Comparison of ENCODE assay signal across 1 cellular context in genomic region chr6:139375239-139376053, GRCh38.
TF ChIP-seq lines count a peak whose summit lies in the region.

No MANE protein-coding gene starts in this region.

TF ChIP-seq in HepG2, 621 proteins besides CTCF, POLR2A, EP300 and RAD21 (continued from another document and continues in another):
- TF ChIP-seq ZNF142 (CRISPR knock-in tag; IDR thresholded peaks at IDR 0.05), result peak; percentile 44; the same call in 1 of the 2 replicates
- TF ChIP-seq, protein P1, sequence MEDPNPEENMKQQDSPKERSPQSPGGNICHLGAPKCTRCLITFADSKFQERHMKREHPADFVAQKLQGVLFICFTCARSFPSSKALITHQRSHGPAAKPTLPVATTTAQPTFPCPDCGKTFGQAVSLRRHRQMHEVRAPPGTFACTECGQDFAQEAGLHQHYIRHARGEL (CRISPR knock-in tag; IDR thresholded peaks at IDR 0.05), result peak; percentile 40; the same call in 1 of the 2 replicates
- TF ChIP-seq RARG (CRISPR knock-in tag; IDR thresholded peaks at IDR 0.05; ENCODE audit: low read depth), result no peak
- peak; percentile 77; the same call in 1 of the 2 replicates for TF ChIP-seq ZBED4 (CRISPR knock-in tag; IDR thresholded peaks at IDR 0.05; ENCODE audit: borderline replicate concordance)
- peak; percentile 96 for TF ChIP-seq SMAD3 (CRISPR knock-in tag; IDR thresholded peaks at IDR 0.05)
- no peak for TF ChIP-seq SRSF1 (optimal IDR thresholded peaks at IDR 0.05; ENCODE audit: low read depth, low read length)
- TF ChIP-seq RBM22 (optimal IDR thresholded peaks at IDR 0.05; ENCODE audit: low read length), result no peak
- TF ChIP-seq SP140L (CRISPR knock-in tag; IDR thresholded peaks at IDR 0.05; ENCODE audit: borderline replicate concordance), result peak; percentile 85; the same call in 1 of the 2 replicates
- TF ChIP-seq MEIS2 (CRISPR knock-in tag; IDR thresholded peaks at IDR 0.05), result peak; percentile 83
- no peak for TF ChIP-seq PTBP1 (IDR thresholded peaks at IDR 0.05; ENCODE audit: low read depth, low read length, poor library complexity, severe bottlenecking)
- TF ChIP-seq KAT7 (CRISPR knock-in tag; IDR thresholded peaks at IDR 0.05; ENCODE audit: borderline replicate concordance), result peak; percentile 36; the same call in 1 of the 2 replicates
- TF ChIP-seq BATF2 (CRISPR knock-in tag; IDR thresholded peaks at IDR 0.05), result no peak
- TF ChIP-seq, protein P2, sequence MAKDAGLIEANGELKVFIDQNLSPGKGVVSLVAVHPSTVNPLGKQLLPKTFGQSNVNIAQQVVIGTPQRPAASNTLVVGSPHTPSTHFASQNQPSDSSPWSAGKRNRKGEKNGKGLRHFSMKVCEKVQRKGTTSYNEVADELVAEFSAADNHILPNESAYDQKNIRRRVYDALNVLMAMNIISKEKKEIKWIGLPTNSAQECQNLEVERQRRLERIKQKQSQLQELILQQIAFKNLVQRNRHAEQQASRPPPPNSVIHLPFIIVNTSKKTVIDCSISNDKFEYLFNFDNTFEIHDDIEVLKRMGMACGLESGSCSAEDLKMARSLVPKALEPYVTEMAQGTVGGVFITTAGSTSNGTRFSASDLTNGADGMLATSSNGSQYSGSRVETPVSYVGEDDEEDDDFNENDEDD (CRISPR knock-in tag; IDR thresholded peaks at IDR 0.05; ENCODE audit: borderline replicate concordance), result peak; percentile 92
- TF ChIP-seq ZGPAT (CRISPR knock-in tag; IDR thresholded peaks at IDR 0.05), result peak; percentile 86
- peak; percentile 87 for TF ChIP-seq ZNF558 (CRISPR knock-in tag; IDR thresholded peaks at IDR 0.05; ENCODE audit: borderline replicate concordance)
- TF ChIP-seq ARNT (IDR thresholded peaks at IDR 0.05), result no peak
- TF ChIP-seq LCORL (IDR thresholded peaks at IDR 0.05), result 0 out of 2 replicates have a peak, but pooled peaks have one; percentile 6
- peak; percentile 97 for TF ChIP-seq LCORL (CRISPR knock-in tag; IDR thresholded peaks at IDR 0.05)
- TF ChIP-seq, protein P3, sequence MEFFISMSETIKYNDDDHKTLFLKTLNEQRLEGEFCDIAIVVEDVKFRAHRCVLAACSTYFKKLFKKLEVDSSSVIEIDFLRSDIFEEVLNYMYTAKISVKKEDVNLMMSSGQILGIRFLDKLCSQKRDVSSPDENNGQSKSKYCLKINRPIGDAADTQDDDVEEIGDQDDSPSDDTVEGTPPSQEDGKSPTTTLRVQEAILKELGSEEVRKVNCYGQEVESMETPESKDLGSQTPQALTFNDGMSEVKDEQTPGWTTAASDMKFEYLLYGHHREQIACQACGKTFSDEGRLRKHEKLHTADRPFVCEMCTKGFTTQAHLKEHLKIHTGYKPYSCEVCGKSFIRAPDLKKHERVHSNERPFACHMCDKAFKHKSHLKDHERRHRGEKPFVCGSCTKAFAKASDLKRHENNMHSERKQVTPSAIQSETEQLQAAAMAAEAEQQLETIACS (CRISPR knock-in tag; IDR thresholded peaks at IDR 0.05), result peak; percentile 82
- no peak for TF ChIP-seq ZBTB2 (CRISPR knock-in tag; IDR thresholded peaks at IDR 0.05; ENCODE audit: low read depth)
- peak; percentile 74 for TF ChIP-seq JARID2 (CRISPR knock-in tag; IDR thresholded peaks at IDR 0.05; ENCODE audit: insufficient replicate concordance)
- TF ChIP-seq CREB3 (CRISPR knock-in tag; IDR thresholded peaks at IDR 0.05), result 0 out of 2 replicates have a peak, but pooled peaks have one; percentile 3
- no peak for TF ChIP-seq ZNF780A (CRISPR knock-in tag; IDR thresholded peaks at IDR 0.05)
- TF ChIP-seq ZNF761 (CRISPR knock-in tag; conservative IDR thresholded peaks at IDR 0.05), result peak; percentile 78
- peak; percentile 91 for TF ChIP-seq ZKSCAN8 (CRISPR knock-in tag; IDR thresholded peaks at IDR 0.05; ENCODE audit: borderline replicate concordance)
- TF ChIP-seq NFKB2 (CRISPR knock-in tag; IDR thresholded peaks at IDR 0.05; ENCODE audit: borderline replicate concordance), result peak; percentile 54; the same call in 1 of the 2 replicates
- no peak for TF ChIP-seq THAP8 (CRISPR knock-in tag; IDR thresholded peaks at IDR 0.05; ENCODE audit: borderline replicate concordance)
- TF ChIP-seq POGZ (CRISPR knock-in tag; IDR thresholded peaks at IDR 0.05), result peak; percentile 92
- peak; percentile 71 for TF ChIP-seq ZNF263 (CRISPR knock-in tag; IDR thresholded peaks at IDR 0.05)
- TF ChIP-seq ZSCAN31 (CRISPR knock-in tag; IDR thresholded peaks at IDR 0.05; ENCODE audit: low read depth), result peak; percentile 77
- no peak for TF ChIP-seq MBNL3 (CRISPR knock-in tag; conservative IDR thresholded peaks at IDR 0.05)
- peak; percentile 13; the same call in 1 of the 2 replicates for TF ChIP-seq AKAP8 (CRISPR knock-in tag; IDR thresholded peaks at IDR 0.05)
- peak; percentile 35; the same call in 1 of the 2 replicates for TF ChIP-seq SMYD3 (CRISPR knock-in tag; IDR thresholded peaks at IDR 0.05)
- peak; percentile 14 for TF ChIP-seq ZNF800 (CRISPR knock-in tag; IDR thresholded peaks at IDR 0.05)
- peak; percentile 71 for TF ChIP-seq ZFX (CRISPR knock-in tag; IDR thresholded peaks at IDR 0.05; ENCODE audit: low read depth)
- TF ChIP-seq ZNF569 (CRISPR knock-in tag; IDR thresholded peaks at IDR 0.05; ENCODE audit: borderline replicate concordance), result no peak; the same call in 1 of the 2 replicates
